33 cellular contexts compared by ENCODE assay signal in the genomic region with DNA sequence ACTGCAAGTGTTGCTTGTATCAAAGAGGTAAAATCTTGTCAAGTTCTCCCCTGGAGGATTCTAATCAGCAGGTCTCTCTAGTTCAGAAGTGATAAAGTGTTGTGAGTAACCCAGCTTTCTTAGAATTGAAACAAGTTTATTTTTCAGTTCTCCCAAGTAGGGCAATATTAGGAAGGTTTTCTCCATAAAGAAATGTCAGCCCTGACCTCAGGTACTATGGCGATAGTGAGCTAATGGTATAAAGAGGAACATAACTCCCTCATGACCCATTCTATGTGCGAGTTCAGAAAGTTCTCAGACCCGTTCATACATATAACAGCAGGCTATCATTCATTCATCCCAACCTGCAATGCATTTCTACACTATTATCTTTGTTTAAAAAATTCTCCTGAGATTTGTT.
"Had no signal": no experiment of that assay in that cellular context is flagged by ENCODE, and none has a peak within 500 bp of the region (broad histone marks: within the 10 kb centered on the region; RNA-seq: fewer than 3 reads in every experiment).

No MANE protein-coding gene starts in this region.

- DNase-seq: Karpas-422, Kasumi-1, MG63, MM.1S, MV-4-11, NCI-H1048, NCI-H1092, NCI-H1092 treated with DMSO at 0.1 percent for 48 hours, NCI-H1105, NCI-H1105 treated with DMSO at 0.1 percent for 48 hours, NCI-H1417, NCI-H1417 treated with DMSO at 0.1 percent for 48 hours, NCI-H1436, NCI-H1436 treated with DMSO at 0.1 percent for 48 hours, NCI-H146, NCI-H1694, NCI-H1694 treated with DMSO at 0.1 percent for 48 hours, NCI-H187, NCI-H187 treated with DMSO at 0.1 percent for 48 hours, NCI-H1930, NCI-H2029, NCI-H2029 treated with DMSO at 0.1 percent for 48 hours, NCI-H2081, NCI-H2081 treated with DMSO at 0.1 percent for 48 hours, NCI-H2107, NCI-H2171, NCI-H2171 treated with DMSO at 0.1 percent for 48 hours, NCI-H2227 treated with DMSO at 0.1 percent for 48 hours, NCI-H226, NCI-H345, NCI-H446, NCI-H446 treated with DMSO at 0.1 percent for 48 hours, NCI-H510A had no signal
